In the genomic region with DNA sequence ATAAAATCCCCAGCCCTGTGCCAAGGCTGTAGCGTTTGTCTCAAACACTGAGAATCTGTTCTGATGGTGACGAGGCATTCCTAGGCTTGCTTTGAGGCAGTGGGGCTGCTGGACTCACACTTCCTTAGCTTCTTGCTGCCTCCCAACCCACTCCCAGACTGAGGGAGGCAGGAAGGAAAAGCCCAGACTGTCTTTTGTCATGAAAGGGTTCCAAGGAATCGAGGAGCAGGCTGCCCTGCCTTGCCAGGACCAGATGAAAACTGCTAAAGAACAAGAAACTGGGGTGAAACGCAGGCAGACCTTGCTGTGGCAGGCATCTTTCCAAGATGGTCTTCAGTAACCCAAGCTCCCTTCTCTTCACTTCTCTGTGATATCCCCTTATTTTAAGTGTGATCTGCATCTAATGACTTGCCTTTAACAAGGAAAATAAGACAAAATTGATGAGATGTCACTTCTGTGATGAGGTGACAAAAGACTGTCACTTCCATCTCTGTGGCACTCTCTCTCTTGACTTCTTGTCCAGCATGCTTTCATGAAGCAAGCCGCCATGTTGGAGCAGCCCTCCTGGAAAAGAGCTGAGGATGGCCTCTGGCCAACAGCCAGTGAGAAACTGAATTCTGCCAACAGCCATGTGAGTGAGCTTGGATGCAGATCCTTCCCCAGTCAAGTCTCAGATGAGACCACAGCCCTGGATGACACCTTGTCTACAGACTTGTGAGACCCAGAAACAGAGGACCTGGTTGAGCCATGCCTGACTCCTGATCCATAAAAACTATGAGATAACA, we compare ENCODE assay signal across 27 cellular contexts.
"Had no signal": no experiment of that assay in that cellular context is flagged by ENCODE, and none has a peak within 500 bp of the region (broad histone marks: within the 10 kb centered on the region; RNA-seq: fewer than 3 reads in every experiment).

No MANE protein-coding gene starts in this region.

- H3K27ac Mint-ChIP-seq: activated CD4-positive, alpha-beta T cell treated with anti-CD3 and anti-CD28 coated beads, Interleukin-2, amount 10 ng/mL, durations not matched to agents 24 days and 14 days; activated CD8-positive, alpha-beta T cell treated with anti-CD3 and anti-CD28 coated beads for 36 hours; activated naive CD8-positive, alpha-beta T cell treated with anti-CD3 and anti-CD28 coated beads for 36 hours; activated T-cell treated with anti-CD3 and anti-CD28 coated beads, Interleukin-2, amount 50 U/mL, for 72 hours; activated T-helper 17 cell treated with anti-CD3 and anti-CD28 coated beads, Interleukin-2, amount 50 U/mL, for 72 hours; T-helper 1 cell treated with Interleukin-12 subunit alpha and Interleukin-12 subunit beta and Interleukin-4 antibody, amounts not matched to agents 30 μg/mL and 1 μg/mL, for 36 hours; T-helper 2 cell treated with Interferon-gamma antibody and Interleukin-4, amounts not matched to agents 5 μg/mL and 100 μg/mL, for 36 hours had no signal

- DNase-seq: activated CD4-positive, alpha-beta T cell treated with anti-CD3 and anti-CD28 coated beads, Interleukin-2, amount 10 ng/mL, durations not matched to agents 24 days and 14 days; activated CD4-positive, alpha-beta T cell treated with anti-CD3 and anti-CD28 coated beads, Interleukin-2, amount 50 U/mL, for 4 hours; activated CD8-positive, alpha-beta T cell treated with anti-CD3 and anti-CD28 coated beads for 36 hours; activated effector memory CD4-positive, alpha-beta T cell treated with anti-CD3 and anti-CD28 coated beads, Interleukin-2, amount 50 U/mL, for 16 hours; activated naive CD4-positive, alpha-beta T cell; activated naive CD4-positive, alpha-beta T cell treated with anti-CD3 and anti-CD28 coated beads, Interleukin-2, amount 50 U/mL, for 16 hours; activated naive CD8-positive, alpha-beta T cell treated with anti-CD3 and anti-CD28 coated beads for 36 hours; activated T-cell treated with anti-CD3 and anti-CD28 coated beads, Interleukin-2, amount 50 U/mL, for 1 hour; activated T-cell treated with anti-CD3 and anti-CD28 coated beads, Interleukin-2, amount 50 U/mL, for 72 hours; amniotic stem cell; brain microvascular endothelial cell; IMR-90; NCI-H1092 treated with DMSO at 0.1 percent for 48 hours; NCI-H1436; NCI-H1694; NCI-H1930; NCI-H2081 treated with DMSO at 0.1 percent for 48 hours; NCI-H345; NCI-H524 treated with DMSO at 0.1 percent for 48 hours; SHP77; SJCRH30 had no signal

- H3K4me1 Mint-ChIP-seq: activated CD4-positive, alpha-beta T cell treated with anti-CD3 and anti-CD28 coated beads, Interleukin-2, amount 10 ng/mL, durations not matched to agents 24 days and 14 days; activated naive CD8-positive, alpha-beta T cell treated with anti-CD3 and anti-CD28 coated beads for 36 hours; activated T-helper 17 cell treated with anti-CD3 and anti-CD28 coated beads, Interleukin-2, amount 50 U/mL, for 72 hours had no signal

- H3K27me3 Mint-ChIP-seq: activated CD4-positive, alpha-beta T cell treated with anti-CD3 and anti-CD28 coated beads, Interleukin-2, amount 10 ng/mL, durations not matched to agents 24 days and 14 days had no signal

- H3K9me3 Mint-ChIP-seq: activated CD4-positive, alpha-beta T cell treated with anti-CD3 and anti-CD28 coated beads, Interleukin-2, amount 10 ng/mL, durations not matched to agents 24 days and 14 days; activated T-helper 17 cell treated with anti-CD3 and anti-CD28 coated beads, Interleukin-2, amount 50 U/mL, for 72 hours; T-helper 1 cell treated with Interleukin-12 subunit alpha and Interleukin-12 subunit beta and Interleukin-4 antibody, amounts not matched to agents 30 μg/mL and 1 μg/mL, for 36 hours; T-helper 2 cell treated with Interferon-gamma antibody and Interleukin-4, amounts not matched to agents 5 μg/mL and 100 μg/mL, for 36 hours had no signal

- H3K27me3 ChIP-seq: brain microvascular endothelial cell had no signal

- H3K27ac ChIP-seq: brain microvascular endothelial cell, SJCRH30, SK-N-MC had no signal

- ATAC-seq: activated CD8-positive, alpha-beta T cell treated with anti-CD3 and anti-CD28 coated beads for 36 hours; activated T-cell treated with anti-CD3 and anti-CD28 coated beads, Interleukin-2, amount 50 U/mL, for 72 hours; activated T-helper 17 cell treated with anti-CD3 and anti-CD28 coated beads, Interleukin-2, amount 50 U/mL, for 72 hours; K562; Panc1 had no signal

- H3K36me3 Mint-ChIP-seq: activated naive CD8-positive, alpha-beta T cell treated with anti-CD3 and anti-CD28 coated beads for 36 hours had no signal

- H3K36me3 ChIP-seq: brain microvascular endothelial cell, SJCRH30 had no signal

- H3K4me3 ChIP-seq: K562, SJCRH30, SK-N-MC had no signal

- H3K4me1 ChIP-seq: SJCRH30 had no signal

- H3K4me3 Mint-ChIP-seq: activated CD4-positive, alpha-beta T cell treated with anti-CD3 and anti-CD28 coated beads, Interleukin-2, amount 10 ng/mL, durations not matched to agents 24 days and 14 days; activated CD8-positive, alpha-beta T cell treated with anti-CD3 and anti-CD28 coated beads for 36 hours; activated naive CD8-positive, alpha-beta T cell treated with anti-CD3 and anti-CD28 coated beads for 36 hours; activated T-cell treated with anti-CD3 and anti-CD28 coated beads, Interleukin-2, amount 50 U/mL, for 72 hours; activated T-helper 17 cell treated with anti-CD3 and anti-CD28 coated beads, Interleukin-2, amount 50 U/mL, for 72 hours; T-helper 1 cell treated with Interleukin-12 subunit alpha and Interleukin-12 subunit beta and Interleukin-4 antibody, amounts not matched to agents 30 μg/mL and 1 μg/mL, for 36 hours; T-helper 2 cell treated with Interferon-gamma antibody and Interleukin-4, amounts not matched to agents 5 μg/mL and 100 μg/mL, for 36 hours had no signal
